ENCODE assay signal across 8 cellular contexts in the genomic region with DNA sequence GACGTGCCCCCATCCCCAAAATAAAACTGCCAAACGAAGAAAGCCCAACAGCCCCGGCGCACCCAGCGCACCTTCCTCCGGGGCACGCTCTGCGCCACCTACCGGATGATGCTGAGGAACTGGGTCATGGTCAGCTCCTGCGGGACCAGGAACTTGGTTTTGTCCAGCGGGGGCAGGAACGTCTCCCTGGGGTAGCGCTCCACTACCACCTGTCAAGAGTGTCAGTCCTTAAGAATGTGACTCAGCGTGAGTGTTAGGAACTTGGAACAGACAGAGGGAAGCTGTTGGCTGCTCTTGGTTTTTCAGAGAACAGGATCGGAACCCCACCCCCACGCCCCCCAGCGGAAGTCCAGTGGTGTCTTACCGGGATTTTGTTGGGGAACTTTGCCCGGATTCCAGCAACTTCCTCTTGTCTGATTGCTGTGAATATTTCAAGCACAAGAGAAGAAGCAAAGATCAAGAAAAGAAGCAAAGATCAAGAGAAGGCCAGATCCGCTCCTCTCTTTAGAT. TPM values are rescaled to one million over a fixed set of nuclear protein-coding genes. Genes with fewer than 3 reads are reported as not detected.
A peak's percentile ranks its signal among the peaks of the same experiment; 100 is the strongest.
DNase-seq lines count a peak whose midpoint lies in the region; ATAC-seq and TF ChIP-seq lines count a peak whose summit lies in the region.

No MANE protein-coding gene starts in this region.

- H3K79me1 ChIP-seq in neuronal stem cell (ENCODE audit: low read depth, low read length): no peaks in the 10 kb centered on the region

- H4K91ac ChIP-seq in neuronal stem cell (ENCODE audit: low read depth, low read length, poor library complexity): no peak overlapping the region

- no peak overlapping the region for H4K8ac ChIP-seq in neuronal stem cell (ENCODE audit: low read depth, low read length)

- ATAC-seq in HG03095 (IDR thresholded peaks at IDR 0.05; ENCODE audit: unreplicated experiment) (peak; percentile 83), foreskin keratinocyte (peak; percentile 95)

- H3K27me3 ChIP-seq in foreskin keratinocyte (no peaks in the 10 kb centered on the region), neuronal stem cell (ENCODE audit: control insufficient read depth in 3 of 3, insufficient read depth in 3 of 3, low read depth in 1 of 3, low read length in 3 of 3) (no peaks in the 10 kb centered on the region), subcutaneous abdominal adipose tissue (ENCODE audit: control insufficient read depth in 5 of 5, insufficient read depth in 4 of 5, low read length in 5 of 5) (no peaks in the 10 kb centered on the region)

- peak overlapping the region; percentile 25 to 55 for H3K4me3 ChIP-seq in neuronal stem cell (ENCODE audit: low read length in 2 of 2)
- H3K4me3 ChIP-seq in subcutaneous abdominal adipose tissue (ENCODE audit: low read depth in 1 of 5, low read length in 5 of 5): peak overlapping the region; percentile 58 to 81 (median 62)

- no peak overlapping the region for H2BK15ac ChIP-seq in neuronal stem cell (ENCODE audit: low read length)

- no peak overlapping the region for H2BK5ac ChIP-seq in neuronal stem cell (ENCODE audit: low read length)

- no peak overlapping the region for H3K23ac ChIP-seq in neuronal stem cell (ENCODE audit: low read depth, low read length, poor library complexity)

- no CpG with 5 or more reads among the region's 20 CpGs for WGBS in neuronal stem cell (ENCODE audit: extremely low coverage in 2 of 2, insufficient read length in 2 of 2, insufficient replicate concordance in 1 of 2), 2 donors

- no peak overlapping the region for H2BK12ac ChIP-seq in neuronal stem cell (ENCODE audit: low read length)

- H3K4me2 ChIP-seq in neuronal stem cell (ENCODE audit: insufficient read depth, low read length, poor library complexity, severe bottlenecking): no peak overlapping the region

- H2AK5ac ChIP-seq in neuronal stem cell (ENCODE audit: low read depth, low read length): no peak overlapping the region

- H2BK120ac ChIP-seq in neuronal stem cell (ENCODE audit: low read depth, low read length): no peak overlapping the region

- no peak overlapping the region for H3K9ac ChIP-seq in neuronal stem cell (ENCODE audit: low read depth, low read length, poor library complexity)
- H3K9ac ChIP-seq in subcutaneous abdominal adipose tissue (ENCODE audit: low read length in 5 of 5): peak overlapping the region in 4 of 5 donors; percentile 53 to 76 (median 63)

- peak; percentile 78 for TF ChIP-seq CTCF in foreskin keratinocyte (conservative IDR thresholded peaks at IDR 0.05)

- H3K9me3 ChIP-seq in neuronal stem cell (replicated peaks in 1 of 2; ENCODE audit: control insufficient read depth in 2 of 2, insufficient read depth in 1 of 2, low read depth in 1 of 2, low read length in 2 of 2): peaks cover 0 to 1% of the 10 kb centered on the region in 2 donors
- no peaks in the 10 kb centered on the region for H3K9me3 ChIP-seq in subcutaneous abdominal adipose tissue (ENCODE audit: control insufficient read depth in 5 of 5, low read length in 5 of 5)

- no peak overlapping the region for H3K27ac ChIP-seq in foreskin keratinocyte
- no peak overlapping the region for H3K27ac ChIP-seq in neuronal stem cell (replicated peaks; ENCODE audit: low read length)
- H3K27ac ChIP-seq in subcutaneous abdominal adipose tissue (ENCODE audit: low read depth, low read length): peak overlapping the region; percentile 86

- H3K18ac ChIP-seq in neuronal stem cell (ENCODE audit: low read length): peak overlapping the region; percentile 13

- H3K36me3 ChIP-seq in neuronal stem cell (replicated peaks in 1 of 2; ENCODE audit: control insufficient read depth in 2 of 2, insufficient read depth in 2 of 2, low read length in 2 of 2) (no peaks in the 10 kb centered on the region), subcutaneous abdominal adipose tissue (ENCODE audit: control insufficient read depth in 5 of 5, insufficient read depth in 5 of 5, low read length in 5 of 5) (peaks cover 0 to 2% (median 0%) of the 10 kb centered on the region in 5 donors)

- H3K4ac ChIP-seq in neuronal stem cell (ENCODE audit: low read length): no peak overlapping the region

- DNase-seq in NCI-H345 (lab: John Stamatoyannopoulos, UW) (peak; percentile 12), NCI-H345 treated with DMSO at 0.1 percent for 48 hours (lab: John Stamatoyannopoulos, UW; ENCODE audit: unreplicated experiment) (no peak), RPMI7951 (ENCODE audit: low read depth) (peak; percentile 85), foreskin keratinocyte (peak; percentile 47 to 74), neuronal stem cell (ENCODE audit: low spot score) (peak; percentile 42)
- peak; percentile 14 for DNase-seq in activated effector memory CD4-positive, alpha-beta T cell treated with Interleukin-2 at 50 U/mL for 16 hours

- no peak overlapping the region for H3K14ac ChIP-seq in neuronal stem cell (ENCODE audit: low read length)

- H3K4me1 ChIP-seq in foreskin keratinocyte (no peaks in the 10 kb centered on the region), neuronal stem cell (ENCODE audit: control insufficient read depth in 2 of 2, insufficient read depth in 1 of 2, low read depth in 1 of 2, low read length in 2 of 2) (peaks cover 2 to 8% of the 10 kb centered on the region in 2 donors), subcutaneous abdominal adipose tissue (ENCODE audit: control insufficient read depth in 5 of 5, insufficient read depth in 5 of 5, low read length in 5 of 5) (peaks cover 5 to 43% (median 26%) of the 10 kb centered on the region in 5 donors)

- peak overlapping the region; percentile 83 for H2AFZ ChIP-seq in neuronal stem cell (ENCODE audit: low read length)

RNA-seq across cellular contexts. Expression of a gene that starts 0.4 kb away (rescaled TPM):
- total RNA-seq in RPMI7951 (2014; rRNA removed; shearing (Covaris generic)): 0.20 and 0.24 TPM in 2 replicates
- not detected in 2 replicates for total RNA-seq in foreskin keratinocyte
- polyA plus RNA-seq in foreskin keratinocyte: not detected in 2 replicates
- polyA plus RNA-seq in neuronal stem cell (2013, experiment 1 of 2): 0.24 TPM
- 0.29 TPM for polyA plus RNA-seq in neuronal stem cell (2013, experiment 2 of 2)

RNA-seq across cellular contexts. Expression of a gene that starts 40.9 kb away (rescaled TPM):
- total RNA-seq in RPMI7951 (2014; rRNA removed; shearing (Covaris generic)): not detected in 2 replicates
- not detected in 2 replicates for total RNA-seq in foreskin keratinocyte
- not detected in 2 replicates for polyA plus RNA-seq in foreskin keratinocyte
- polyA plus RNA-seq in neuronal stem cell (2013, experiment 1 of 2): not detected
- polyA plus RNA-seq in neuronal stem cell (2013, experiment 2 of 2): not detected
